Comparison of ENCODE assay signal across 18 cellular contexts in the genomic region with DNA sequence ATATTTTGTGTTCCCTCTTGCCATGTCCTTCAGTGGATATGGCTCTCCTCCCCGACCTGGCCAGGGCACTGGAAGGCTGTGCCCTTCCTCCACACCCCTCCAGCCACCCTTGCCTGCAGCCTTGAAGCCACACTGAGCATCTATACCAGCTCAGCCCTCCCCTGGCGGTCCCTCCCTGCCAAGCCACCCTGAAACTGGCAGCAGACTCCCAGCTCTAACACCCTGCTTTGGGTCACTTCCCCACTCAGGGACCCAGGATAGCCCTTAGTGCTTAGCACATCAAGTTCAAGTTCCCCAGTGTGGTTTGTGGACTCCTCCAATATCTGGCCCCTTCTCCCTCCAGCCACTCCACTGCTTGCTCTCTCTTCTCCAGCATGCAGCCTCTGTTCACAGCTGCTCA.
DNase-seq lines count a peak whose midpoint lies in the region; ATAC-seq and TF ChIP-seq lines count a peak whose summit lies in the region.
"Had no signal": no experiment of that assay in that cellular context is flagged by ENCODE, and none has a peak within 500 bp of the region (broad histone marks: within the 10 kb centered on the region; RNA-seq: fewer than 3 reads in every experiment).

No MANE protein-coding gene starts in this region.

- no peak overlapping the region for H3K4me3 Mint-ChIP-seq in MCF 10A (ENCODE audit: unreplicated experiment)
- H3K4me3 Mint-ChIP-seq: activated CD8-positive, alpha-beta T cell treated with anti-CD3 and anti-CD28 coated beads, Interleukin-2, amount 10 ng/mL, durations not matched to agents 7 days and 5 days; central memory CD8-positive, alpha-beta T cell had no signal

- WGBS in psoas muscle, 3 donors, result 36 to 69% (median 47%) methylated on average over 2 of the region's 2 CpGs
- 15 to 16% methylated on average over 2 of the region's 2 CpGs for whole genome bisulfite sequencing in aorta, 2 donors

- no peaks in the 10 kb centered on the region for H3K9me3 Mint-ChIP-seq in MCF 10A (ENCODE audit: unreplicated experiment)
- H3K9me3 Mint-ChIP-seq: central memory CD8-positive, alpha-beta T cell had no signal

- H3K27ac Mint-ChIP-seq in MCF 10A (ENCODE audit: low read depth, unreplicated experiment), result no peak overlapping the region
- H3K27ac Mint-ChIP-seq: activated CD8-positive, alpha-beta T cell treated with anti-CD3 and anti-CD28 coated beads, Interleukin-2, amount 10 ng/mL, durations not matched to agents 7 days and 5 days had no signal

- POLR2A ChIA-PET in MCF 10A (lab: Yijun Ruan, JAX), result no interaction called here

- H3K4me1 ChIP-seq in breast epithelium (peaks cover 29 to 41% of the 10 kb centered on the region in 2 donors), psoas muscle (peaks cover 96% of the 10 kb centered on the region), aorta (ENCODE audit: control insufficient read depth in 1 of 2, insufficient read depth in 2 of 2, low read length in 2 of 2) (peaks cover 12 to 20% of the 10 kb centered on the region in 2 donors)

- H3K27me3 Mint-ChIP-seq in MCF 10A (ENCODE audit: insufficient read depth, unreplicated experiment), result peaks cover 17% of the 10 kb centered on the region

- H3K9me3 ChIP-seq in breast epithelium (no peaks in the 10 kb centered on the region), psoas muscle (no peaks in the 10 kb centered on the region), aorta (ENCODE audit: control insufficient read depth, low read length) (no peaks in the 10 kb centered on the region)

- TF ChIP-seq POLR2A in breast epithelium (IDR thresholded peaks at IDR 0.05), result no peak

- intact Hi-C loops in breast epithelium (cut with DNase I; ENCODE audit: low total_unique reads), result no loop called here
- intact Hi-C loops in MCF 10A (cut with micrococcal nuclease), result no loop called here
- intact Hi-C loops in left colon (cut with DNase I, micrococcal nuclease), result no loop called here
- intact Hi-C loops in psoas muscle (cut with DNase I), result no loop called here
- intact Hi-C loops in aorta (cut with DNase I), result loop anchor here in 1 of 2 donors (10.0 kb wide), 1 partner anchor 809 kb away; no protein-coding TSS in a partner anchor

- TF ChIP-seq CTCF in breast epithelium (IDR thresholded peaks at IDR 0.05) (no peak), MCF 10A (IDR thresholded peaks at IDR 0.05; ENCODE audit: unreplicated experiment) (no peak), psoas muscle (IDR thresholded peaks at IDR 0.05) (no peak)

- CTCF ChIA-PET in MCF 10A (lab: Yijun Ruan, JAX), result no interaction called here

- H3K4me3 ChIP-seq in breast epithelium (no peak overlapping the region), psoas muscle (peak overlapping the region; percentile 39), aorta (ENCODE audit: low read length in 2 of 2) (no peak overlapping the region)

- H3K36me3 ChIP-seq in breast epithelium, result no peaks in the 10 kb centered on the region
- peaks cover 0 to 5% of the 10 kb centered on the region in 2 donors for H3K36me3 ChIP-seq in psoas muscle (ENCODE audit: insufficient read depth in 1 of 2, low read depth in 1 of 2)
- H3K36me3 ChIP-seq in aorta (ENCODE audit: control insufficient read depth in 1 of 2, insufficient read depth in 2 of 2, low read length in 1 of 2), result peaks cover 0 to 8% of the 10 kb centered on the region in 2 donors

- ATAC-seq in left colon (peak; percentile 33), psoas muscle (peak in 3 of 4 donors; percentile 9 to 12 (median 11)), aorta (ENCODE audit: low FRiP score) (no peak)
- ATAC-seq: activated CD8-positive, alpha-beta T cell treated with anti-CD3 and anti-CD28 coated beads, Interleukin-2, amount 10 ng/mL, durations not matched to agents 7 days and 5 days; esophagus mucosa; stimulated activated naive CD8-positive, alpha-beta T cell treated with anti-CD3 and anti-CD28 coated beads, Interleukin-15, Interleukin-2, amounts not matched to agents 100 U/mL and 50 U/mL, for 24 hours had no signal

- H3K36me3 Mint-ChIP-seq in MCF 10A (ENCODE audit: insufficient read depth, unreplicated experiment), result no peaks in the 10 kb centered on the region

- H3K27me3 ChIP-seq in breast epithelium (no peaks in the 10 kb centered on the region), psoas muscle (ENCODE audit: insufficient read depth in 3 of 3, low read length in 2 of 3) (no peaks in the 10 kb centered on the region), aorta (ENCODE audit: control insufficient read depth in 1 of 2, insufficient read depth in 2 of 2, low read length in 1 of 2) (no peaks in the 10 kb centered on the region)

- H3K4me1 Mint-ChIP-seq in MCF 10A (ENCODE audit: insufficient read depth, unreplicated experiment), result no peaks in the 10 kb centered on the region
- H3K4me1 Mint-ChIP-seq: central memory CD8-positive, alpha-beta T cell had no signal

- BruUV-seq in MCF 10A (replicated peaks; lab: Mats Ljungman, UMichigan), result no TSS peak

- H3K27ac ChIP-seq in breast epithelium, result peak overlapping the region; percentile 90 to 92
- H3K27ac ChIP-seq in psoas muscle, result peak overlapping the region; percentile 97
- peak overlapping the region; percentile 89 to 95 for H3K27ac ChIP-seq in aorta (ENCODE audit: low read depth in 1 of 2, low read length in 2 of 2)

- no peak for DNase-seq in breast epithelium (ENCODE audit: low spot score in 2 of 2)
- no peak for DNase-seq in MCF 10A (ENCODE audit: unreplicated experiment)
- DNase-seq in left colon, result no peak
- DNase-seq in psoas muscle, result peak in 1 of 2 donors; percentile 62
- peak in 1 of 2 donors; percentile 76 for DNase-seq in aorta
- no peak for DNase-seq in NCI-H446 treated with DMSO at 0.1 percent for 48 hours (lab: John Stamatoyannopoulos, UW)
- DNase-seq in activated T-cell treated with anti-CD3 and anti-CD28 coated beads, Interleukin-2, amount 50 U/mL, for 1 hour, result no peak
- DNase-seq in NCI-H524 (lab: John Stamatoyannopoulos, UW), result no peak
- DNase-seq: activated CD8-positive, alpha-beta T cell treated with anti-CD3 and anti-CD28 coated beads, Interleukin-2, amount 10 ng/mL, durations not matched to agents 7 days and 5 days; KBM-7; NCI-H187; NCI-H69; retina; SIG-M5; stimulated activated naive CD8-positive, alpha-beta T cell treated with anti-CD3 and anti-CD28 coated beads, Interleukin-15, Interleukin-2, amounts not matched to agents 100 U/mL and 50 U/mL, for 24 hours; T1000 had no signal
